15 cellular contexts compared by ENCODE assay signal in the genomic region with DNA sequence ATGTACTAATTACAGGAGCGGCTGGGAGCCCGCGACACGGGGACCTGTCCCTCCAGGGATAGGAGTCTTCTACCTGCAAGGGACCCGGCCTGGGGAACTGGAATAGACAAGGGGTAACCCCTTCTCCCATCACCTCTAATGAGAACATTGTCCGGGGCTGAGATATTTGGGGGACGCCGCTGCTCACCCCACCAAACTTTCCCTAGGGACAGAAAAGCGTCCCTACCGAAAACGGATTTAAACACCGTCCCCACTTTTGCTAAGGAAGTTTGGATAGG. TPM values are rescaled to one million over a fixed set of nuclear protein-coding genes. Genes with fewer than 3 reads are reported as not detected.
DNase-seq lines count a peak whose midpoint lies in the region; ATAC-seq and TF ChIP-seq lines count a peak whose summit lies in the region.
"Had no signal": no experiment of that assay in that cellular context is flagged by ENCODE, and none has a peak within 500 bp of the region (broad histone marks: within the 10 kb centered on the region; RNA-seq: fewer than 3 reads in every experiment).

No MANE protein-coding gene starts in this region.

- H3F3A ChIP-seq in neural progenitor cell (ENCODE audit: low read depth), result peaks cover 10% of the 10 kb centered on the region

- no peaks in the 10 kb centered on the region for H4K20me1 ChIP-seq in fibroblast of lung (ENCODE audit: control insufficient read depth, extremely low read depth, insufficient read depth, low read length)
- peaks cover 19% of the 10 kb centered on the region for H4K20me1 ChIP-seq in neural progenitor cell (ENCODE audit: low read depth)

- no peaks in the 10 kb centered on the region for H3K36me3 Mint-ChIP-seq in neural progenitor cell

- H3K4me2 ChIP-seq in fibroblast of lung (ENCODE audit: extremely low read depth, insufficient read depth, low read length) (peak overlapping the region; percentile 93), neural progenitor cell (peak overlapping the region; percentile 96)

- peaks cover 37% of the 10 kb centered on the region for H3K4me1 Mint-ChIP-seq in neural progenitor cell

- no peaks in the 10 kb centered on the region for H3K36me3 ChIP-seq in left ventricle myocardium inferior
- no peaks in the 10 kb centered on the region for H3K36me3 ChIP-seq in fibroblast of lung (ENCODE audit: control insufficient read depth, insufficient read depth, low read length)
- no peaks in the 10 kb centered on the region for H3K36me3 ChIP-seq in neural progenitor cell

- H3K4me3 ChIP-seq in left ventricle myocardium inferior (peak overlapping the region; percentile 81), fibroblast of lung (replicated peaks in 1 of 4; ENCODE audit: control extremely low read depth in 1 of 4, insufficient read depth in 1 of 4, low read depth in 3 of 4, low read length in 4 of 4) (peak overlapping the region; percentile 55 to 64 (median 58)), neural progenitor cell (peak overlapping the region; percentile 43)
- H3K4me3 ChIP-seq: lung had no signal

- no peak overlapping the region for H3K9ac ChIP-seq in fibroblast of lung (ENCODE audit: insufficient read depth, low read length)
- no peak overlapping the region for H3K9ac ChIP-seq in neural progenitor cell

- H3K27ac ChIP-seq in left ventricle myocardium inferior (replicated peaks), result no peak overlapping the region
- H3K27ac ChIP-seq in fibroblast of lung (ENCODE audit: insufficient read depth, low read length), result no peak overlapping the region
- no peak overlapping the region for H3K27ac ChIP-seq in neural progenitor cell

- TF ChIP-seq CTCF in left ventricle myocardium inferior (IDR thresholded peaks at IDR 0.05; ENCODE audit: borderline replicate concordance) (no peak), fibroblast of lung (conservative IDR thresholded peaks at IDR 0.05 in 1 of 2, IDR thresholded peaks at IDR 0.05 in 1 of 2; ENCODE audit: low read depth in 1 of 2, low read length in 2 of 2) (no peak), neural progenitor cell (IDR thresholded peaks at IDR 0.05) (no peak)

- H3K4me1 ChIP-seq in left ventricle myocardium inferior (peaks cover 55% of the 10 kb centered on the region), fibroblast of lung (ENCODE audit: control insufficient read depth, extremely low read depth, insufficient read depth, low read length) (peaks cover 7% of the 10 kb centered on the region), neural progenitor cell (peaks cover 45% of the 10 kb centered on the region)

- H3K27ac Mint-ChIP-seq in neural progenitor cell, result no peak overlapping the region
- H3K27ac Mint-ChIP-seq: activated naive CD4-positive, alpha-beta T cell treated with anti-CD3 and anti-CD28 coated beads, Interleukin-2, amount 50 U/mL, for 72 hours had no signal

- H3K27me3 Mint-ChIP-seq in neural progenitor cell (ENCODE audit: insufficient read depth, low read depth), result peaks cover 58% of the 10 kb centered on the region

- ATAC-seq in Right ventricle myocardium superior (ENCODE audit: poor library complexity), result no peak
- no peak for ATAC-seq in HG03039 (IDR thresholded peaks at IDR 0.05; ENCODE audit: unreplicated experiment)
- ATAC-seq in HG03432 (IDR thresholded peaks at IDR 0.05; ENCODE audit: unreplicated experiment), result no peak
- ATAC-seq in GM18868 (IDR thresholded peaks at IDR 0.05; ENCODE audit: unreplicated experiment), result no peak
- ATAC-seq: activated naive CD4-positive, alpha-beta T cell treated with anti-CD3 and anti-CD28 coated beads, Interleukin-2, amount 50 U/mL, for 72 hours had no signal

- no peak for DNase-seq in left ventricle myocardium inferior
- no peak for DNase-seq in Right ventricle myocardium superior
- DNase-seq in fibroblast of lung (ENCODE audit: low read depth in 2 of 2), result no peak
- no peak for DNase-seq in neural progenitor cell (ENCODE audit: low spot score)
- no peak for DNase-seq in NCI-H510A treated with DMSO at 0.1 percent for 48 hours (lab: John Stamatoyannopoulos, UW)
- DNase-seq: activated CD4-positive, alpha-beta T cell treated with anti-CD3 and anti-CD28 coated beads for 4 hours; AML-193; NCI-H69; stimulated activated naive CD4-positive, alpha-beta T cell treated with Interleukin-2 at 50 U/mL for 16 hours had no signal

- no peaks in the 10 kb centered on the region for H3K9me3 Mint-ChIP-seq in neural progenitor cell
- H3K9me3 Mint-ChIP-seq: activated naive CD4-positive, alpha-beta T cell treated with anti-CD3 and anti-CD28 coated beads, Interleukin-2, amount 50 U/mL, for 72 hours had no signal

- H2AFZ ChIP-seq in fibroblast of lung (ENCODE audit: low read length), result peak overlapping the region; percentile 65
- no peak overlapping the region for H2AFZ ChIP-seq in neural progenitor cell (replicated peaks)

- intact Hi-C loops in left ventricle myocardium inferior (cut with micrococcal nuclease), result loop anchor here (10.0 kb wide), 1 partner anchor 643 kb away; no protein-coding TSS in a partner anchor
- intact Hi-C loops in Right ventricle myocardium superior (cut with DNase I), result loop anchor here (10.0 kb wide), 3 partner anchors 153 to 1003 kb away; no protein-coding TSS in a partner anchor

- H3K79me2 ChIP-seq in fibroblast of lung (ENCODE audit: control insufficient read depth, insufficient read depth, low read length) (peaks cover 10% of the 10 kb centered on the region), neural progenitor cell (ENCODE audit: low read depth) (peaks cover 14% of the 10 kb centered on the region)

- peak overlapping the region; percentile 87 for H3K4me3 Mint-ChIP-seq in neural progenitor cell

- H3K9me3 ChIP-seq in left ventricle myocardium inferior (replicated peaks) (no peaks in the 10 kb centered on the region), fibroblast of lung (ENCODE audit: control insufficient read depth, insufficient read depth, low read depth, low read length) (no peaks in the 10 kb centered on the region), neural progenitor cell (ENCODE audit: low read depth) (no peaks in the 10 kb centered on the region)

- H3K27me3 ChIP-seq in left ventricle myocardium inferior (ENCODE audit: low read depth) (peaks cover 87% of the 10 kb centered on the region), fibroblast of lung (ENCODE audit: control insufficient read depth, insufficient read depth, low read length) (peaks cover 28% of the 10 kb centered on the region), neural progenitor cell (peaks cover 72% of the 10 kb centered on the region)

RNA-seq across cellular contexts. Expression of a gene that starts 3.4 kb away (rescaled TPM):
- total RNA-seq in left ventricle myocardium inferior (15.0 TPM), Right ventricle myocardium superior (10.9 TPM), fibroblast of lung (4.1 and 5.4 TPM in 2 replicates), neural progenitor cell (ENCODE audit: low replicate concordance) (10.6 and 12.7 TPM in 2 replicates)
- polyA plus RNA-seq in fibroblast of lung, result 3.1 and 12.5 TPM in 2 replicates
- polyA plus RNA-seq in fibroblast of lung (2012), result 6.2 and 20.5 TPM in 2 replicates
- 2.3 and 5.8 TPM in 2 replicates for polyA minus RNA-seq in fibroblast of lung (ENCODE audit: low replicate concordance)
- total RNA-seq: activated naive CD4-positive, alpha-beta T cell treated with anti-CD3 and anti-CD28 coated beads, Interleukin-2, amount 50 U/mL, for 72 hours; G401 had no signal
